In the genomic region with DNA sequence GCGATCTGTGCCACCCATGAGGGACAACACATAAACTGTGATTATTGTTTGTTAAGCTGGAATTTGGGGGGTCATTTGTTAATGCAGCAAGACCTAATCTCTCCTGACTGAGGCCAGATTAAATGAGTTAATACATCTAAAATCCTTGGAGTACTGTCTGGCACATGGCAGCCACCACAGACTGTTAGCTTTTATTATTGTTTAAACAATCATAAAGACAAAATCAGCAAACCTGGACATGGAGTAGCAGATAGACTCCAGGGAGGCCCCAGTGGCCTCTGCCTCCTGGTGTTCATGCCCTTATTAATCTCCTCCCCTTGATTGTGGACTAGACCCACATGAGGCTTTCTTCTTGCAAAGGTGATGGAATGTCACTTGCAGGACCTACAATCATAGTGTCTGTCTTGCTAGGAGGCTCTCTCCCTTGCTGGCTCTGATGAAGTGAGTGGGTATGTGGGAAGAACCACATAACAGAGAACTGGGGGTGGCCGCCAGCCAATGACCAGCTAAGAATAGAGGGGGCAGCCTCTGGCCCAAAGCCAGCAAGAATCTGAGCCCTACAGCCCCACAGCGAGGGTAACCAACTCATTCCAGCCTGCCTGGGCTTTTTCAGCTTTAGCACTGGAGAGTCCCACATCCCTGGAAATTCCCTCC, we compare ENCODE assay signal across 19 cellular contexts.
DNase-seq lines count a peak whose midpoint lies in the region; ATAC-seq, FAIRE-seq and TF ChIP-seq lines count a peak whose summit lies in the region.
"Had no signal": no experiment of that assay in that cellular context is flagged by ENCODE, and none has a peak within 500 bp of the region (broad histone marks: within the 10 kb centered on the region; RNA-seq: fewer than 3 reads in every experiment).

No MANE protein-coding gene starts in this region.

- no peak for TF ChIP-seq CTCF in astrocyte (IDR thresholded peaks at IDR 0.05; ENCODE audit: insufficient read depth, low read depth, low read length)
- no peak for TF ChIP-seq CTCF in mucosa of descending colon (IDR thresholded peaks at IDR 0.05)
- no peak for TF ChIP-seq CTCF in transverse colon (IDR thresholded peaks at IDR 0.05)
- no peak for TF ChIP-seq CTCF in left lung (IDR thresholded peaks at IDR 0.05)

- DNase-seq in NCI-H82 (lab: John Stamatoyannopoulos, UW): peak; percentile 53
- DNase-seq in NCI-H82 treated with DMSO at 0.1 percent for 48 hours (lab: John Stamatoyannopoulos, UW; ENCODE audit: unreplicated experiment): no peak
- peak; percentile 66 for DNase-seq in astrocyte (ENCODE audit: low read depth)
- no peak for DNase-seq in mucosa of descending colon
- DNase-seq in transverse colon: no peak
- DNase-seq in left lung: no peak
- no peak for DNase-seq in OCI-M2 (lab: John Stamatoyannopoulos, UW; ENCODE audit: unreplicated experiment)
- no peak for DNase-seq in D341Med (ENCODE audit: low spot score)
- DNase-seq: activated B cell treated with CpG ODN at 0.5 μM for 24 hours; activated CD8-positive, alpha-beta T cell treated with anti-CD3 and anti-CD28 coated beads, Interleukin-2, amount 10 ng/mL, durations not matched to agents 7 days and 5 days; activated naive CD8-positive, alpha-beta T cell treated with anti-CD3 and anti-CD28 coated beads, Interleukin-2, amount 10 ng/mL, durations not matched to agents 7 days and 5 days; cerebellar nuclear complex; gastrocnemius medialis; T-helper 1 cell; testis had no signal

- no peak overlapping the region for H3K9ac ChIP-seq in astrocyte (ENCODE audit: low read length)

- H3K27ac ChIP-seq in astrocyte (ENCODE audit: low read depth, low read length) (no peak overlapping the region), transverse colon (peak overlapping the region; percentile 71 to 84 (median 76)), left lung (peak overlapping the region in 1 of 2 donors; percentile 64)
- H3K27ac ChIP-seq: 22Rv1 had no signal

- H3K36me3 ChIP-seq in astrocyte (ENCODE audit: insufficient read depth, low read length) (no peaks in the 10 kb centered on the region), mucosa of descending colon (ENCODE audit: low read depth) (no peaks in the 10 kb centered on the region), transverse colon (no peaks in the 10 kb centered on the region), left lung (no peaks in the 10 kb centered on the region)
- H3K36me3 ChIP-seq: gastrocnemius medialis had no signal

- intact Hi-C loops in mucosa of descending colon (cut with DNase I, micrococcal nuclease) (no loop called here), transverse colon (cut with DNase I; ENCODE audit: low total_unique reads) (no loop called here), left lung (cut with DNase I) (no loop called here)

- H3K9me3 ChIP-seq in astrocyte (ENCODE audit: insufficient read depth, low read depth, low read length) (no peaks in the 10 kb centered on the region), mucosa of descending colon (no peaks in the 10 kb centered on the region), transverse colon (no peaks in the 10 kb centered on the region), left lung (no peaks in the 10 kb centered on the region)
- H3K9me3 ChIP-seq: gastrocnemius medialis, testis had no signal

- peaks cover 15% of the 10 kb centered on the region for H3K4me1 Mint-ChIP-seq in astrocyte (ENCODE audit: low read depth, unreplicated experiment)
- H3K4me1 Mint-ChIP-seq: activated B cell treated with CpG ODN at 0.5 μM for 24 hours, memory B cell had no signal

- no peak for TF ChIP-seq EP300 in transverse colon (IDR thresholded peaks at IDR 0.05; ENCODE audit: low read depth)

- H3K27me3 ChIP-seq in astrocyte (ENCODE audit: insufficient read depth, low read length) (no peaks in the 10 kb centered on the region), transverse colon (no peaks in the 10 kb centered on the region), left lung (no peaks in the 10 kb centered on the region)
- H3K27me3 ChIP-seq: gastrocnemius medialis, testis had no signal

- no peak overlapping the region for H3K4me3 Mint-ChIP-seq in astrocyte (ENCODE audit: unreplicated experiment)
- H3K4me3 Mint-ChIP-seq: activated B cell treated with CpG ODN at 0.5 μM for 24 hours; activated CD8-positive, alpha-beta T cell treated with anti-CD3 and anti-CD28 coated beads, Interleukin-2, amount 10 ng/mL, durations not matched to agents 7 days and 5 days; activated naive CD8-positive, alpha-beta T cell treated with anti-CD3 and anti-CD28 coated beads, Interleukin-2, amount 10 ng/mL, durations not matched to agents 7 days and 5 days; activated T-helper 1 cell treated with anti-CD3 and anti-CD28 coated beads, Interleukin-12 subunit alpha, Interleukin-12 subunit beta, Interleukin-2, Interleukin-4 antibody, amounts not matched to agents 30 ng/mL and 10 ng/mL and 1 ng/mL, durations not matched to agents 14 hours and 24 hours and 36 hours; memory B cell; neural crest cell had no signal

- H3K4me2 ChIP-seq in astrocyte (ENCODE audit: low read length): peak overlapping the region; percentile 3

- ATAC-seq in mucosa of descending colon (peak; percentile 9), left lung (no peak)
- ATAC-seq: activated CD8-positive, alpha-beta T cell treated with anti-CD3 and anti-CD28 coated beads, Interleukin-2, amount 10 ng/mL, durations not matched to agents 7 days and 5 days had no signal

- peaks cover 6% of the 10 kb centered on the region for H3K27me3 Mint-ChIP-seq in astrocyte (ENCODE audit: low read depth, unreplicated experiment)

- WGBS in transverse colon (ENCODE audit: low coverage in 1 of 2), 2 donors: 83% methylated on average over 3 of the region's 3 CpGs; no CpG with 5 or more reads in 1 of the 2 donors

- peaks cover 2% of the 10 kb centered on the region for H3K36me3 Mint-ChIP-seq in astrocyte (ENCODE audit: low read depth, unreplicated experiment)
- H3K36me3 Mint-ChIP-seq: activated naive CD8-positive, alpha-beta T cell treated with anti-CD3 and anti-CD28 coated beads, Interleukin-2, amount 10 ng/mL, durations not matched to agents 7 days and 5 days; memory B cell had no signal

- H3K4me3 ChIP-seq in astrocyte (ENCODE audit: insufficient read depth, low read depth, low read length) (no peak overlapping the region), mucosa of descending colon (no peak overlapping the region), transverse colon (no peak overlapping the region), left lung (no peak overlapping the region)
- H3K4me3 ChIP-seq: gastrocnemius medialis, testis had no signal

- H2AFZ ChIP-seq in astrocyte (ENCODE audit: low read depth, low read length): no peak overlapping the region

- no peak overlapping the region for H3K27ac Mint-ChIP-seq in astrocyte (ENCODE audit: unreplicated experiment)
- H3K27ac Mint-ChIP-seq: activated CD8-positive, alpha-beta T cell treated with anti-CD3 and anti-CD28 coated beads, Interleukin-2, amount 10 ng/mL, durations not matched to agents 7 days and 5 days; activated naive CD8-positive, alpha-beta T cell treated with anti-CD3 and anti-CD28 coated beads, Interleukin-2, amount 10 ng/mL, durations not matched to agents 7 days and 5 days; activated T-helper 1 cell treated with anti-CD3 and anti-CD28 coated beads, Interleukin-12 subunit alpha, Interleukin-12 subunit beta, Interleukin-2, Interleukin-4 antibody, amounts not matched to agents 30 ng/mL and 10 ng/mL and 1 ng/mL, durations not matched to agents 14 hours and 24 hours and 36 hours; memory B cell had no signal

- H3K4me1 ChIP-seq in astrocyte (ENCODE audit: insufficient read depth, low read length) (peaks cover 23% of the 10 kb centered on the region), mucosa of descending colon (ENCODE audit: low read depth) (no peaks in the 10 kb centered on the region), transverse colon (peaks cover 0 to 9% (median 3%) of the 10 kb centered on the region in 4 donors), left lung (peaks cover 12 to 61% of the 10 kb centered on the region in 2 donors)

- TF ChIP-seq POLR2A in transverse colon (IDR thresholded peaks at IDR 0.05): no peak

- H3K9me3 Mint-ChIP-seq in astrocyte (ENCODE audit: unreplicated experiment): peaks cover 5% of the 10 kb centered on the region
- H3K9me3 Mint-ChIP-seq: activated naive CD8-positive, alpha-beta T cell treated with anti-CD3 and anti-CD28 coated beads, Interleukin-2, amount 10 ng/mL, durations not matched to agents 7 days and 5 days; activated T-helper 1 cell treated with anti-CD3 and anti-CD28 coated beads, Interleukin-12 subunit alpha, Interleukin-12 subunit beta, Interleukin-2, Interleukin-4 antibody, amounts not matched to agents 30 ng/mL and 10 ng/mL and 1 ng/mL, durations not matched to agents 14 hours and 24 hours and 36 hours; neural crest cell had no signal

- H4K20me1 ChIP-seq in astrocyte (ENCODE audit: insufficient read depth, low read length): no peaks in the 10 kb centered on the region

- FAIRE-seq in astrocyte (lab: Jason Lieb, UNC): no peak

- no peaks in the 10 kb centered on the region for H3K79me2 ChIP-seq in astrocyte (ENCODE audit: insufficient read depth, low read length)

- in situ Hi-C loops in transverse colon (cut with MboI; ENCODE audit: low pct_ligation_motif_present in 1 of 4, low pct_unique_long_range_greater_than_20kb in 1 of 4, low sequenced_read_pairs in 3 of 4): no loop called here

Comparison
In these comparisons a context has a peak if more than half of its experiments do, and no peak if none do; other contexts are left out.
1. DNase-seq: peak in NCI-H82 (single experiment) and astrocyte (single experiment); none in NCI-H82 treated with DMSO at 0.1 percent for 48 hours (single experiment), mucosa of descending colon (0 of 3), transverse colon (single experiment), left lung (0 of 2), OCI-M2 (single experiment) and D341Med (single experiment).